Comparison of ENCODE assay signal across 13 cellular contexts in the genomic region with DNA sequence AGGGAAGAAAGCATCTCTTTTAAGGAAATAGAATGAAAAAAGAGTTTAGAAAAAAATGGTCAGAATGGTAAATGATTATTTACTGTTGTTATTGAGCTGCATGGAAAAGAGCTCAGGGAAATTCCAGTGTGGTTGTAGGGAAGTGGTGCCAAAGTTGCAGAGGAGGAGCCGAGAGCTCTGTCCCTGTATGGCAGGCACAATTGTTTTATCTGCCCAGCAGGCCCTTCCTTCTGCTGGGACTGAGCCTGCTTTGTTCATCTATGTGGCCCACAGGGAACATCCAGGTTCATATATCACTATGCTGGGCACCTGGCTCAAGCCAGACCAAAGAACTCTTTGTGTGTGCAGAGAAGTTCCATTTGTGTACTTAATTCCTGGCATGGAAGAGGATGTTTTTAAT.
DNase-seq lines count a peak whose midpoint lies in the region; ATAC-seq, FAIRE-seq and TF ChIP-seq lines count a peak whose summit lies in the region.
"Had no signal": no experiment of that assay in that cellular context is flagged by ENCODE, and none has a peak within 500 bp of the region (broad histone marks: within the 10 kb centered on the region; RNA-seq: fewer than 3 reads in every experiment).

No MANE protein-coding gene starts in this region.

- intact Hi-C loops in heart left ventricle (cut with DNase I): loop anchor here in 1 of 10 donors (10.0 kb wide), 1 partner anchor 252 kb away; no protein-coding TSS in a partner anchor
- intact Hi-C loops in pancreas (cut with DNase I): no loop called here

- H3K4me1 ChIP-seq in heart left ventricle (peaks cover 0 to 24% (median 0%) of the 10 kb centered on the region in 12 donors), right atrium auricular region (peaks cover 0 to 13% of the 10 kb centered on the region in 2 donors), pancreas (peaks cover 0 to 9% (median 6%) of the 10 kb centered on the region in 3 donors)

- ATAC-seq in heart left ventricle (peak in 3 of 4 donors; percentile 30 to 52 (median 41)), pancreas (peak in 3 of 4 donors; percentile 36 to 71 (median 46)), GM21723 (IDR thresholded peaks at IDR 0.05; ENCODE audit: unreplicated experiment) (no peak)

- H3K36me3 ChIP-seq in heart left ventricle: no peaks in the 10 kb centered on the region
- H3K36me3 ChIP-seq in right atrium auricular region: no peaks in the 10 kb centered on the region
- H3K36me3 ChIP-seq in pancreas: no peaks in the 10 kb centered on the region
- H3K36me3 ChIP-seq: BLaER1 treated with 17β-estradiol and CSF1 and Interleukin-3, amounts not matched to agents 10 nM and 100 nM had no signal

- DNase-seq in heart left ventricle: no peak
- no peak for DNase-seq in right atrium auricular region (ENCODE audit: low spot score)
- DNase-seq in cerebellum (ENCODE audit: low spot score): peak; percentile 49
- no peak for DNase-seq in pancreas
- DNase-seq in hippocampal formation (lab: John Stamatoyannopoulos, UW): no peak
- DNase-seq in NCI-H774 (lab: John Stamatoyannopoulos, UW): no peak
- DNase-seq: ACHN; CD4-positive, CD25-positive, alpha-beta regulatory T cell; DMS53; HCEC 1CT; HFFc6 had no signal

- H3K27ac ChIP-seq in heart left ventricle: no peak overlapping the region
- H3K27ac ChIP-seq in right atrium auricular region: no peak overlapping the region
- H3K27ac ChIP-seq in pancreas: peak overlapping the region in 3 of 4 donors; percentile 54 to 71 (median 63)
- H3K27ac ChIP-seq: BLaER1 treated with 17β-estradiol and CSF1 and Interleukin-3, amounts not matched to agents 10 nM and 100 nM had no signal

- TF ChIP-seq CTCF in heart left ventricle (IDR thresholded peaks at IDR 0.05) (no peak), right atrium auricular region (IDR thresholded peaks at IDR 0.05) (no peak), pancreas (IDR thresholded peaks at IDR 0.05) (no peak)

- no peak for FAIRE-seq in pancreas (lab: Jason Lieb, UNC)

- 33 to 43% (median 34%) methylated on average over 1 of the region's 1 CpG for WGBS in heart left ventricle, 4 donors
- 69 to 70% methylated on average over 1 of the region's 1 CpG for WGBS in pancreas, 2 donors

- no peak for TF ChIP-seq POLR2A in heart left ventricle (IDR thresholded peaks at IDR 0.05)

- no peaks in the 10 kb centered on the region for H3K9me3 ChIP-seq in heart left ventricle
- H3K9me3 ChIP-seq in right atrium auricular region: no peaks in the 10 kb centered on the region
- H3K9me3 ChIP-seq in pancreas: no peaks in the 10 kb centered on the region

- no peak overlapping the region for H3K4me3 ChIP-seq in heart left ventricle
- H3K4me3 ChIP-seq in right atrium auricular region: no peak overlapping the region
- H3K4me3 ChIP-seq in pancreas: no peak overlapping the region
- H3K4me3 ChIP-seq: BLaER1 treated with 17β-estradiol and CSF1 and Interleukin-3, amounts not matched to agents 10 nM and 100 nM had no signal

- H3K27me3 ChIP-seq in heart left ventricle (no peaks in the 10 kb centered on the region), right atrium auricular region (no peaks in the 10 kb centered on the region), pancreas (no peaks in the 10 kb centered on the region)
- H3K27me3 ChIP-seq: BLaER1 treated with 17β-estradiol and CSF1 and Interleukin-3, amounts not matched to agents 10 nM and 100 nM had no signal

Comparison
In these comparisons a context has a peak if more than half of its experiments do, and no peak if none do; other contexts are left out.
1. H3K27ac ChIP-seq: peak in pancreas (3 of 4); none in heart left ventricle (0 of 12) and right atrium auricular region (0 of 2).